In genomic region chr6:10676403-10676802, GRCh38 we compare ENCODE assay signal across 1 cellular context.
TF ChIP-seq lines count a peak whose summit lies in the region.

No MANE protein-coding gene starts in this region.

TF ChIP-seq in H1, 55 proteins besides CTCF, POLR2A, EP300 and RAD21:
- TF ChIP-seq YY1 (IDR thresholded peaks at IDR 0.05; ENCODE audit: low read depth, low read length) = peak; percentile 77; the same call in 1 of the 2 replicates
- no peak for TF ChIP-seq CHD2 (IDR thresholded peaks at IDR 0.05; ENCODE audit: low read length)
